ENCODE assay signal across 18 cellular contexts in genomic region chr5:168985454-168985853, GRCh38.
"Had no signal": no experiment of that assay in that cellular context is flagged by ENCODE, and none has a peak within 500 bp of the region (broad histone marks: within the 10 kb centered on the region; RNA-seq: fewer than 3 reads in every experiment).

No MANE protein-coding gene starts in this region.

- H3K9me2 ChIP-seq: SK-N-SH had no signal

- H3K9ac ChIP-seq: SK-N-SH had no signal

- H3K9me3 ChIP-seq: SK-N-SH had no signal

- H3K4me2 ChIP-seq: SK-N-SH had no signal

- DNase-seq: KBM-7, NCI-H1092, NCI-H1105 treated with DMSO at 0.1 percent for 48 hours, NCI-H1417 treated with DMSO at 0.1 percent for 48 hours, NCI-H146, NCI-H1694 treated with DMSO at 0.1 percent for 48 hours, NCI-H1930, NCI-H2081, NCI-H2107, NCI-H2227 treated with DMSO at 0.1 percent for 48 hours, NCI-H524, NCI-H526 treated with DMSO at 0.1 percent for 48 hours, NCI-H748 treated with DMSO at 0.1 percent for 48 hours, PC-3, SHP77, SK-N-SH had no signal

- H3K27ac ChIP-seq: RWPE1 had no signal

- ATAC-seq: Panc1, PC-3 had no signal
